23 cellular contexts compared by ENCODE assay signal in the genomic region with DNA sequence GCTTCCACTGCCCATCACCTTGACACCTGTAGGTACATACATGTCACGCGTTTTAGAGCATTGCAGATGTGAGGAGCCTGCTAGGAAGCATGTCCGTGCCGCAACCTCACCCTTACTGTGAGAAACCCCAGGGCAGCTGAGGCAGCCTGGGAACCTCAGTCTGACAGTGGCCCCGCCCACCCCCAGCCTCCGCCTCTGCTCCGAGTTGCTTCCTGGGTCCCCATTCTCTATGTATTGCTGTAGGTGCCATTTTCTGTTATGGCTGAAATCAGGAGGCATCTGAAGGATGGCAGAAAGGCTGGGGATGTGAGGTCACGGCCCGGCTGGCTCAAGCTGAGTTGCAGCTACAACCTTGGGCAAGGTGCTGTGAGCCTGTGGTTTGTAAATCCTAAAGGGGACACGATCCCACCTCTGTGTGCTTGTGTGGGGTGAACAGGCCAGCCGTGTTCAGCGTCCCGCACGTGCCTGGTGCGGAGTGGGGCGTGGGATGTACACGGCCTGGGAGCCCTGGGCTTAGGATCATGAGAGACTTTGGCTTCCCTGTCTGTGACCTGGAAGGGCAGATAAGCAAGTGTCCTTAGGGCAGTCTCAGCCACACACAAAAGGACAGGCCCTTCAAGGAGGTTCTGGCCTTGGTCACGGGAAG.
"Had no signal": no experiment of that assay in that cellular context is flagged by ENCODE, and none has a peak within 500 bp of the region (broad histone marks: within the 10 kb centered on the region; RNA-seq: fewer than 3 reads in every experiment).

No MANE protein-coding gene starts in this region.

- H3K36me3 Mint-ChIP-seq: stimulated activated effector memory CD8-positive, alpha-beta T cell treated with anti-CD3 and anti-CD28 coated beads, Interleukin-12 subunit alpha, Interleukin-12 subunit beta, amount 100 ng/mL, for 72 hours had no signal

- H3K27me3 ChIP-seq: neutrophil, thyroid gland, vagina had no signal

- H3K4me1 Mint-ChIP-seq: naive B cell; nephron; stimulated activated effector memory CD8-positive, alpha-beta T cell treated with anti-CD3 and anti-CD28 coated beads, Interleukin-12 subunit alpha, Interleukin-12 subunit beta, amount 100 ng/mL, for 72 hours had no signal

- H3K27ac Mint-ChIP-seq: naive B cell; nephron; stimulated activated effector memory CD8-positive, alpha-beta T cell treated with anti-CD3 and anti-CD28 coated beads, Interleukin-12 subunit alpha, Interleukin-12 subunit beta, amount 100 ng/mL, for 72 hours; type B pancreatic cell had no signal

- H3K27me3 Mint-ChIP-seq: type B pancreatic cell had no signal

- H3K9me3 ChIP-seq: neutrophil, thyroid gland, vagina had no signal

- H3K27ac ChIP-seq: esophagus squamous epithelium, gastroesophageal sphincter, left ventricle myocardium inferior, neutrophil, sigmoid colon, skin epidermis, suprapubic skin, thyroid gland, vagina had no signal

- ATAC-seq: gastroesophageal sphincter; left cardiac atrium; stimulated activated effector memory CD8-positive, alpha-beta T cell treated with anti-CD3 and anti-CD28 coated beads, Interleukin-12 subunit alpha, Interleukin-12 subunit beta, amount 100 ng/mL, for 72 hours; stimulated activated naive CD8-positive, alpha-beta T cell treated with anti-CD3 and anti-CD28 coated beads, Interleukin-15, Interleukin-2, amounts not matched to agents 100 U/mL and 50 U/mL, for 24 hours had no signal

- H3K36me3 ChIP-seq: esophagus squamous epithelium, left ventricle myocardium inferior, neutrophil, sigmoid colon, suprapubic skin, thyroid gland had no signal

- H3K4me3 ChIP-seq: esophagus squamous epithelium, gastroesophageal sphincter, left ventricle myocardium inferior, lung, sigmoid colon, skin epidermis, suprapubic skin, thyroid gland, vagina had no signal

- DNase-seq: effector memory CD4-positive, alpha-beta T cell; esophagus squamous epithelium; foreskin fibroblast; glutamatergic neuron; left cardiac atrium; left ventricle myocardium inferior; mesenchymal stem cell; naive B cell; sigmoid colon; stimulated activated CD4-positive, alpha-beta T cell treated with anti-CD3 and anti-CD28 coated beads, Interleukin-12 subunit alpha, Interleukin-12 subunit beta, amount 100 ng/mL, for 4 hours; stimulated activated CD4-positive, alpha-beta T cell treated with anti-CD3 and anti-CD28 coated beads, Interleukin-4, amount 100 ng/mL, for 1 hour; stimulated activated CD8-positive, alpha-beta memory T cell treated with anti-CD3 and anti-CD28 coated beads, Interleukin-4, amount 100 ng/mL, for 48 hours; stimulated activated naive CD8-positive, alpha-beta T cell treated with anti-CD3 and anti-CD28 coated beads, Interleukin-15, Interleukin-2, amounts not matched to agents 100 U/mL and 50 U/mL, for 24 hours; thyroid gland had no signal

- H3K4me3 Mint-ChIP-seq: naive B cell; nephron; stimulated activated effector memory CD8-positive, alpha-beta T cell treated with anti-CD3 and anti-CD28 coated beads, Interleukin-12 subunit alpha, Interleukin-12 subunit beta, amount 100 ng/mL, for 72 hours; type B pancreatic cell had no signal

- H3K4me1 ChIP-seq: esophagus squamous epithelium, gastroesophageal sphincter, left ventricle myocardium inferior, sigmoid colon, suprapubic skin, thyroid gland, vagina had no signal
